1 cellular context compared by ENCODE assay signal in genomic region chr18:9542924-9543323, GRCh38.
TF ChIP-seq lines count a peak whose summit lies in the region.

No MANE protein-coding gene starts in this region.

TF ChIP-seq in WTC11, 78 proteins besides CTCF, POLR2A, EP300 and RAD21:
- TF ChIP-seq, protein P1, sequence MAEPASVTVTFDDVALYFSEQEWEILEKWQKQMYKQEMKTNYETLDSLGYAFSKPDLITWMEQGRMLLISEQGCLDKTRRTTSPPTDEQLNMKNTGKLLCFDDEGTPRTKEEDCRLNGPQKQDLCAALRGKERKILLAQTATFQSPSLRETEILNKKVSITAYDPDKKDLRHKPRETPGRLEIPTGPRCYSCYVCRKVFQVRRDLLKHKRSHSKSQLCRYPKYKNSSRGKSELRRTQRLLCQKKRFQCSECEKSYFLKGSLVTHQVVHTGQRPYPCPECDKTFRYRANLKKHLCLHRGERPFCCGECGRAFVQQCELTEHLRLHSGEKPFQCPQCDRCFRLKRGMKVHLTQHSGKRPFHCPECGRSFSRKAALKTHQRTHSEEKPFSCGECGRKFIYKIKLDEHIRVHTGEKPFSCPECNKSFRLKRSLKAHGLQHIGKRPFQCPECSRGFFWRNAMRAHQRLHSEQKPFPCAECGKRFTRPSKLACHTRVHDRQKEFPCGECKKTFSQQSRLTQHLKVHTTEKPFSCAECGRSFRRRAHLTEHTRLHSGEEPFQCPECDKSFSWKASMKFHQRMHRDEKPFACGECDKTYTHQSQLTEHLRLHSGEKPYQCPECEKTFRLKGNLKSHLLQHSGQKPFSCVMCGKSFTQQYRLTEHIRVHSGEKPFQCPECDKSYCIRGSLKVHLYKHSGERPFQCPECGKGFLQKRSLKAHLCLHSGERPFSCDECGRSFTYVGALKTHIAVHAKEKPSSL (CRISPR knock-in tag; conservative IDR thresholded peaks at IDR 0.05), result no peak
- TF ChIP-seq ZNF138 (CRISPR knock-in tag; conservative IDR thresholded peaks at IDR 0.05), result no peak
- TF ChIP-seq, protein P2, sequence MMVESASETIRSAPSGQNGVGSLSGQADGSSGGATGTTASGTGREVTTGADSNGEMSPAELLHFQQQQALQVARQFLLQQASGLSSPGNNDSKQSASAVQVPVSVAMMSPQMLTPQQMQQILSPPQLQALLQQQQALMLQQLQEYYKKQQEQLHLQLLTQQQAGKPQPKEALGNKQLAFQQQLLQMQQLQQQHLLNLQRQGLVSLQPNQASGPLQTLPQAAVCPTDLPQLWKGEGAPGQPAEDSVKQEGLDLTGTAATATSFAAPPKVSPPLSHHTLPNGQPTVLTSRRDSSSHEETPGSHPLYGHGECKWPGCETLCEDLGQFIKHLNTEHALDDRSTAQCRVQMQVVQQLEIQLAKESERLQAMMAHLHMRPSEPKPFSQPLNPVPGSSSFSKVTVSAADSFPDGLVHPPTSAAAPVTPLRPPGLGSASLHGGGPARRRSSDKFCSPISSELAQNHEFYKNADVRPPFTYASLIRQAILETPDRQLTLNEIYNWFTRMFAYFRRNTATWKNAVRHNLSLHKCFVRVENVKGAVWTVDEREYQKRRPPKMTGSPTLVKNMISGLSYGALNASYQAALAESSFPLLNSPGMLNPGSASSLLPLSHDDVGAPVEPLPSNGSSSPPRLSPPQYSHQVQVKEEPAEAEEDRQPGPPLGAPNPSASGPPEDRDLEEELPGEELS (CRISPR knock-in tag; IDR thresholded peaks at IDR 0.05), result no peak
- TF ChIP-seq SOX15 (CRISPR knock-in tag; IDR thresholded peaks at IDR 0.05), result no peak
- TF ChIP-seq, protein P3, sequence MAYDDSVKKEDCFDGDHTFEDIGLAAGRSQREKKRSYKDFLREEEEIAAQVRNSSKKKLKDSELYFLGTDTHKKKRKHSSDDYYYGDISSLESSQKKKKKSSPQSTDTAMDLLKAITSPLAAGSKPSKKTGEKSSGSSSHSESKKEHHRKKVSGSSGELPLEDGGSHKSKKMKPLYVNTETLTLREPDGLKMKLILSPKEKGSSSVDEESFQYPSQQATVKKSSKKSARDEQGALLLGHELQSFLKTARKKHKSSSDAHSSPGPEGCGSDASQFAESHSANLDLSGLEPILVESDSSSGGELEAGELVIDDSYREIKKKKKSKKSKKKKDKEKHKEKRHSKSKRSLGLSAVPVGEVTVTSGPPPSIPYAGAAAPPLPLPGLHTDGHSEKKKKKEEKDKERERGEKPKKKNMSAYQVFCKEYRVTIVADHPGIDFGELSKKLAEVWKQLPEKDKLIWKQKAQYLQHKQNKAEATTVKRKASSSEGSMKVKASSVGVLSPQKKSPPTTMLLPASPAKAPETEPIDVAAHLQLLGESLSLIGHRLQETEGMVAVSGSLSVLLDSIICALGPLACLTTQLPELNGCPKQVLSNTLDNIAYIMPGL (CRISPR knock-in tag; IDR thresholded peaks at IDR 0.05), result no peak
- no peak for TF ChIP-seq ZNF671 (CRISPR knock-in tag; IDR thresholded peaks at IDR 0.05)
- no peak for TF ChIP-seq OVOL2 (CRISPR knock-in tag; IDR thresholded peaks at IDR 0.05; ENCODE audit: borderline replicate concordance)
- TF ChIP-seq GRHL2 (CRISPR knock-in tag; IDR thresholded peaks at IDR 0.05; ENCODE audit: insufficient replicate concordance, severe bottlenecking), result no peak
